In the genomic region with DNA sequence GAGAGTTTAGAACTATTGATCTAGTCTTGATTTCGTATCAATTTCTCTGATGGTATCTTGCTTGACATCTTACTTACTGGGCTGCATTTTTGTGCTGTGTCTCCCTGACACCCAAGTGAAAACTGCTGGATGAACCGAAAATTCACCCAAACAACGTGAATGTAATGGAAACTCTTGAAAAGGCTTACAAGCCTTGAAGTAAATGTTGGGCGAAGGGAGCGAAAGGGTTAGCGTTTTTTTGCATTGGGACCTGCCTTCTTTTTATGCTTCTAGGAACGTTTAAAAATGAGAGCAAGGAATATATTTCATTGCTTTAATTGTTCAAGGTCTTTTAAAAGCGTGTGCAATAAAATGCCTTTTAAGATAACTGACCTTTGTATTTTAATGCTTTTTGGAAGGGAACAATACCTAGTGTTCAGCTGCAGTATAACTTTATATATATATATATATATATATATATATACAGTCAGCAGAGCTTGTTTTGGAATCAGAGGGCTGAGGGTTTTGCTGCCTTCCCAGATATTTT, we compare ENCODE assay signal across 35 cellular contexts.
"Had no signal": no experiment of that assay in that cellular context is flagged by ENCODE, and none has a peak within 500 bp of the region (broad histone marks: within the 10 kb centered on the region; RNA-seq: fewer than 3 reads in every experiment).

No MANE protein-coding gene starts in this region.

- ATAC-seq: activated CD4-positive, CD25-positive, alpha-beta regulatory T cell treated with anti-CD3 and anti-CD28 coated beads, Interleukin-2, amount 50 U/mL, for 24 hours; body of pancreas; effector memory CD8-positive, alpha-beta T cell; left cardiac atrium; naive thymus-derived CD8-positive, alpha-beta T cell; pancreas had no signal

- H3K27me3 Mint-ChIP-seq: activated naive CD8-positive, alpha-beta T cell treated with anti-CD3 and anti-CD28 coated beads for 36 hours; effector memory CD8-positive, alpha-beta T cell; naive thymus-derived CD8-positive, alpha-beta T cell had no signal

- H3K27ac ChIP-seq: adrenal gland, body of pancreas, dorsolateral prefrontal cortex, pancreas, prostate gland, WERI-Rb-1 had no signal

- H3K9me3 Mint-ChIP-seq: effector memory CD8-positive, alpha-beta T cell had no signal

- H3K4me1 ChIP-seq: prostate gland had no signal

- H3K4me3 Mint-ChIP-seq: activated naive CD4-positive, alpha-beta T cell treated with anti-CD3 and anti-CD28 coated beads for 36 hours; activated naive CD8-positive, alpha-beta T cell treated with anti-CD3 and anti-CD28 coated beads for 36 hours; activated T-helper 1 cell treated with anti-CD3 and anti-CD28 coated beads, Interleukin-12 subunit alpha, Interleukin-12 subunit beta, Interleukin-2, Interleukin-4 antibody, amounts not matched to agents 30 ng/mL and 10 ng/mL and 1 ng/mL, durations not matched to agents 14 hours and 24 hours and 36 hours; effector memory CD8-positive, alpha-beta T cell; naive thymus-derived CD8-positive, alpha-beta T cell; neural crest cell; T-helper 1 cell treated with Interleukin-12 subunit alpha and Interleukin-12 subunit beta and Interleukin-4 antibody, amounts not matched to agents 30 μg/mL and 1 μg/mL, for 36 hours had no signal

- H3K9me3 ChIP-seq: adrenal gland, body of pancreas, pancreas, prostate gland had no signal

- H3K4me3 ChIP-seq: adrenal gland, body of pancreas, coronary artery, dorsolateral prefrontal cortex, pancreas, prostate gland had no signal

- H3K27ac Mint-ChIP-seq: activated naive CD4-positive, alpha-beta T cell treated with anti-CD3 and anti-CD28 coated beads for 36 hours; activated naive CD8-positive, alpha-beta T cell treated with anti-CD3 and anti-CD28 coated beads for 36 hours; activated T-helper 1 cell treated with anti-CD3 and anti-CD28 coated beads, Interleukin-12 subunit alpha, Interleukin-12 subunit beta, Interleukin-2, Interleukin-4 antibody, amounts not matched to agents 30 ng/mL and 10 ng/mL and 1 ng/mL, durations not matched to agents 14 hours and 24 hours and 36 hours; effector memory CD8-positive, alpha-beta T cell; T-helper 1 cell treated with Interleukin-12 subunit alpha and Interleukin-12 subunit beta and Interleukin-4 antibody, amounts not matched to agents 30 μg/mL and 1 μg/mL, for 36 hours had no signal

- DNase-seq: activated CD4-positive, alpha-beta T cell treated with anti-CD3 and anti-CD28 coated beads for 48 hours; activated CD4-positive, alpha-beta T cell treated with anti-CD3 and anti-CD28 coated beads, Interleukin-2, amount 50 U/mL, for 48 hours; activated CD8-positive, alpha-beta memory T cell treated with anti-CD3 and anti-CD28 coated beads, Interleukin-2, amount 50 U/mL, for 4 hours; activated effector memory CD4-positive, alpha-beta T cell treated with anti-CD3 and anti-CD28 coated beads, Interleukin-2, amount 50 U/mL, for 16 hours; activated naive CD4-positive, alpha-beta T cell treated with anti-CD3 and anti-CD28 coated beads for 36 hours; activated naive CD8-positive, alpha-beta T cell treated with anti-CD3 and anti-CD28 coated beads for 36 hours; activated T-cell treated with anti-CD3 and anti-CD28 coated beads, Interleukin-2, amount 50 U/mL, for 1 hour; adrenal gland; aorta; body of pancreas; cerebellar nuclear complex; dorsolateral prefrontal cortex; effector memory CD8-positive, alpha-beta T cell; erythroblast; head of caudate nucleus; hippocampal formation; left cardiac atrium; mammary epithelial cell; midbrain; naive thymus-derived CD8-positive, alpha-beta T cell; nucleus accumbens; pancreas; retina; stimulated activated CD4-positive, alpha-beta T cell treated with anti-CD3 and anti-CD28 coated beads, Interleukin-15, amount 100 ng/mL, for 24 hours; stimulated activated CD4-positive, alpha-beta T cell treated with anti-CD3 and anti-CD28 coated beads, Interleukin-2, amount 100 ng/mL, for 24 hours; stimulated activated naive CD4-positive, alpha-beta T cell; T-helper 9 cell; trophoblast cell; WERI-Rb-1 had no signal

- H3K36me3 ChIP-seq: adrenal gland, pancreas, prostate gland, WERI-Rb-1 had no signal

- H3K27me3 ChIP-seq: adrenal gland, body of pancreas, dorsolateral prefrontal cortex, pancreas had no signal
